In the genomic region with DNA sequence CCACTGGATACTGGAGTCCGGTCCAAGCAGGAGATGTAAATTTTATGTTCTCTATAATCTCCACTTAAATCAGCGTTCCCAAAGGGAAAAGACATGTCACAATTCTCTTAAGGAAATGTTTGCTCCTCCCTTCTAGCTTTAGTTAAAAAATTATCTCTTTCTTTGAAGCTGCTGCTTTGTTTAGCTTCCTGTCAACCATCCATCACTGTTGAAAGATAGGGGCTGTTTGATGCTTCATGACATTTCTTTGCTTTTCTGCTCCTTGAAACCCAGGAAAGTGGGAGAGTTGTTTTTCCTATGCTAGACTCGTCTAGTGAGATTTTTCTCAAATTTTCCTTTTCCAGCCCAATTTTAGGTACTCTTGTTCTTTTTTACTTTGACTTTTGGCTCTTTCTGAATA, we compare ENCODE assay signal across 34 cellular contexts.
"Had no signal": no experiment of that assay in that cellular context is flagged by ENCODE, and none has a peak within 500 bp of the region (broad histone marks: within the 10 kb centered on the region; RNA-seq: fewer than 3 reads in every experiment).

No MANE protein-coding gene starts in this region.

- H3K9me3 Mint-ChIP-seq: activated CD4-positive, alpha-beta memory T cell treated with anti-CD3 and anti-CD28 coated beads for 36 hours; activated CD4-positive, alpha-beta T cell treated with anti-CD3 and anti-CD28 coated beads, Interleukin-2, amount 10 ng/mL, durations not matched to agents 24 days and 14 days; activated naive CD4-positive, alpha-beta T cell treated with anti-CD3 and anti-CD28 coated beads for 36 hours; activated naive CD4-positive, alpha-beta T cell treated with anti-CD3 and anti-CD28 coated beads, Interleukin-2, amount 50 U/mL, for 24 hours; activated naive CD8-positive, alpha-beta T cell treated with anti-CD3 and anti-CD28 coated beads for 36 hours; activated naive CD8-positive, alpha-beta T cell treated with anti-CD3 and anti-CD28 coated beads, Interleukin-2, amount 50 U/mL, for 24 hours; activated T-helper 1 cell treated with anti-CD3 and anti-CD28 coated beads, Interleukin-12 subunit alpha, Interleukin-12 subunit beta, Interleukin-2, Interleukin-4 antibody, amounts not matched to agents 30 ng/mL and 10 ng/mL and 1 ng/mL, durations not matched to agents 14 hours and 24 hours and 36 hours; activated T-helper 2 cell treated with anti-CD3 and anti-CD28 coated beads, Interferon-gamma antibody, Interleukin-2, Interleukin-4, amounts not matched to agents 10 μg/mL and 5 μg/mL and 100 μg/mL, durations not matched to agents 14 hours and 24 hours and 36 hours had no signal

- H3K36me3 ChIP-seq: adrenal gland, esophagus squamous epithelium, gastroesophageal sphincter, heart right ventricle had no signal

- ATAC-seq: activated CD4-positive, alpha-beta T cell treated with anti-CD3 and anti-CD28 coated beads for 36 hours; activated CD8-positive, alpha-beta memory T cell treated with anti-CD3 and anti-CD28 coated beads, Interleukin-2, amount 10 ng/mL, durations not matched to agents 7 days and 5 days; activated CD8-positive, alpha-beta T cell treated with anti-CD3 and anti-CD28 coated beads, Interleukin-2, amount 10 ng/mL, durations not matched to agents 7 days and 5 days; activated naive CD8-positive, alpha-beta T cell treated with anti-CD3 and anti-CD28 coated beads, Interleukin-2, amount 50 U/mL, for 24 hours; body of pancreas; gastroesophageal sphincter; heart right ventricle had no signal

- H3K4me1 Mint-ChIP-seq: activated CD4-positive, alpha-beta T cell treated with anti-CD3 and anti-CD28 coated beads for 36 hours; activated CD4-positive, alpha-beta T cell treated with anti-CD3 and anti-CD28 coated beads, Interleukin-2, amount 10 ng/mL, durations not matched to agents 24 days and 14 days; activated naive CD4-positive, alpha-beta T cell treated with anti-CD3 and anti-CD28 coated beads, Interleukin-2, amount 50 U/mL, for 24 hours; activated naive CD8-positive, alpha-beta T cell treated with anti-CD3 and anti-CD28 coated beads for 36 hours; activated naive CD8-positive, alpha-beta T cell treated with anti-CD3 and anti-CD28 coated beads, Interleukin-2, amount 50 U/mL, for 24 hours had no signal

- H3K36me3 Mint-ChIP-seq: activated CD4-positive, alpha-beta memory T cell treated with anti-CD3 and anti-CD28 coated beads for 36 hours; activated CD8-positive, alpha-beta memory T cell treated with anti-CD3 and anti-CD28 coated beads, Interleukin-2, amount 10 ng/mL, durations not matched to agents 7 days and 5 days; activated naive CD4-positive, alpha-beta T cell treated with anti-CD3 and anti-CD28 coated beads, Interleukin-2, amount 50 U/mL, for 24 hours; activated naive CD8-positive, alpha-beta T cell treated with anti-CD3 and anti-CD28 coated beads for 36 hours had no signal

- FAIRE-seq: colon, endometrium, endothelial cell of umbilical vein had no signal

- H3K9me3 ChIP-seq: adrenal gland, body of pancreas, esophagus squamous epithelium, gastroesophageal sphincter, heart right ventricle had no signal

- H3K4me1 ChIP-seq: adrenal gland, body of pancreas, esophagus squamous epithelium, gastroesophageal sphincter, heart right ventricle had no signal

- H3K4me3 ChIP-seq: adrenal gland, body of pancreas, esophagus squamous epithelium, gastroesophageal sphincter, heart right ventricle had no signal

- DNase-seq: activated CD4-positive, alpha-beta memory T cell treated with anti-CD3 and anti-CD28 coated beads for 36 hours; activated CD4-positive, alpha-beta T cell treated with anti-CD3 and anti-CD28 coated beads for 36 hours; activated CD4-positive, alpha-beta T cell treated with anti-CD3 and anti-CD28 coated beads, Interleukin-2, amount 10 ng/mL, durations not matched to agents 24 days and 14 days; activated CD4-positive, CD25-positive, alpha-beta regulatory T cell; activated CD4-positive, CD25-positive, alpha-beta regulatory T cell treated with anti-CD3 and anti-CD28 coated beads, Interleukin-2, amount 50 U/mL, for 72 hours; activated CD8-positive, alpha-beta memory T cell treated with anti-CD3 and anti-CD28 coated beads, Interleukin-2, amount 10 ng/mL, durations not matched to agents 7 days and 5 days; activated CD8-positive, alpha-beta memory T cell treated with anti-CD3 and anti-CD28 coated beads, Interleukin-2, amount 50 U/mL, for 4 hours; activated CD8-positive, alpha-beta T cell treated with anti-CD3 and anti-CD28 coated beads, Interleukin-2, amount 10 ng/mL, durations not matched to agents 7 days and 5 days; activated effector memory CD4-positive, alpha-beta T cell treated with anti-CD3 and anti-CD28 coated beads, Interleukin-2, amount 50 U/mL, for 16 hours; activated naive CD4-positive, alpha-beta T cell treated with anti-CD3 and anti-CD28 coated beads for 36 hours; activated naive CD8-positive, alpha-beta T cell treated with anti-CD3 and anti-CD28 coated beads for 36 hours; activated naive CD8-positive, alpha-beta T cell treated with anti-CD3 and anti-CD28 coated beads, Interleukin-2, amount 50 U/mL, for 24 hours; activated T-cell treated with anti-CD3 and anti-CD28 coated beads, Interleukin-2, amount 50 U/mL, for 1 hour; activated T-cell treated with anti-CD3 and anti-CD28 coated beads, Interleukin-2, amount 50 U/mL, for 48 hours; adrenal gland; amygdala; aorta; body of pancreas; caudate nucleus; cortex of kidney; dermis blood vessel endothelial cell; effector CD8-positive, alpha-beta T cell; esophagus squamous epithelium; foreskin melanocyte; heart right ventricle; T-helper 2 cell had no signal

- H3K27ac ChIP-seq: adrenal gland, body of pancreas, epithelial cell of prostate, esophagus squamous epithelium, gastroesophageal sphincter, heart right ventricle had no signal

- H3K4me3 Mint-ChIP-seq: activated CD4-positive, alpha-beta memory T cell treated with anti-CD3 and anti-CD28 coated beads for 36 hours; activated CD4-positive, alpha-beta T cell treated with anti-CD3 and anti-CD28 coated beads for 36 hours; activated CD4-positive, alpha-beta T cell treated with anti-CD3 and anti-CD28 coated beads, Interleukin-2, amount 10 ng/mL, durations not matched to agents 24 days and 14 days; activated CD8-positive, alpha-beta memory T cell treated with anti-CD3 and anti-CD28 coated beads, Interleukin-2, amount 10 ng/mL, durations not matched to agents 7 days and 5 days; activated CD8-positive, alpha-beta T cell treated with anti-CD3 and anti-CD28 coated beads, Interleukin-2, amount 10 ng/mL, durations not matched to agents 7 days and 5 days; activated naive CD4-positive, alpha-beta T cell treated with anti-CD3 and anti-CD28 coated beads for 36 hours; activated naive CD4-positive, alpha-beta T cell treated with anti-CD3 and anti-CD28 coated beads, Interleukin-2, amount 50 U/mL, for 24 hours; activated naive CD8-positive, alpha-beta T cell treated with anti-CD3 and anti-CD28 coated beads for 36 hours; activated naive CD8-positive, alpha-beta T cell treated with anti-CD3 and anti-CD28 coated beads, Interleukin-2, amount 50 U/mL, for 24 hours; activated T-helper 1 cell treated with anti-CD3 and anti-CD28 coated beads, Interleukin-12 subunit alpha, Interleukin-12 subunit beta, Interleukin-2, Interleukin-4 antibody, amounts not matched to agents 30 ng/mL and 10 ng/mL and 1 ng/mL, durations not matched to agents 14 hours and 24 hours and 36 hours had no signal

- H3K27ac Mint-ChIP-seq: activated CD4-positive, alpha-beta memory T cell treated with anti-CD3 and anti-CD28 coated beads for 36 hours; activated CD4-positive, alpha-beta T cell treated with anti-CD3 and anti-CD28 coated beads for 36 hours; activated CD4-positive, alpha-beta T cell treated with anti-CD3 and anti-CD28 coated beads, Interleukin-2, amount 10 ng/mL, durations not matched to agents 24 days and 14 days; activated CD8-positive, alpha-beta memory T cell treated with anti-CD3 and anti-CD28 coated beads, Interleukin-2, amount 10 ng/mL, durations not matched to agents 7 days and 5 days; activated CD8-positive, alpha-beta T cell treated with anti-CD3 and anti-CD28 coated beads, Interleukin-2, amount 10 ng/mL, durations not matched to agents 7 days and 5 days; activated naive CD4-positive, alpha-beta T cell treated with anti-CD3 and anti-CD28 coated beads for 36 hours; activated naive CD4-positive, alpha-beta T cell treated with anti-CD3 and anti-CD28 coated beads, Interleukin-2, amount 50 U/mL, for 24 hours; activated naive CD8-positive, alpha-beta T cell treated with anti-CD3 and anti-CD28 coated beads for 36 hours; activated naive CD8-positive, alpha-beta T cell treated with anti-CD3 and anti-CD28 coated beads, Interleukin-2, amount 50 U/mL, for 24 hours; activated T-helper 1 cell treated with anti-CD3 and anti-CD28 coated beads, Interleukin-12 subunit alpha, Interleukin-12 subunit beta, Interleukin-2, Interleukin-4 antibody, amounts not matched to agents 30 ng/mL and 10 ng/mL and 1 ng/mL, durations not matched to agents 14 hours and 24 hours and 36 hours; activated T-helper 2 cell treated with anti-CD3 and anti-CD28 coated beads, Interferon-gamma antibody, Interleukin-2, Interleukin-4, amounts not matched to agents 10 μg/mL and 5 μg/mL and 100 μg/mL, durations not matched to agents 14 hours and 24 hours and 36 hours had no signal

- H3K27me3 ChIP-seq: adrenal gland, body of pancreas had no signal
